In the genomic region with DNA sequence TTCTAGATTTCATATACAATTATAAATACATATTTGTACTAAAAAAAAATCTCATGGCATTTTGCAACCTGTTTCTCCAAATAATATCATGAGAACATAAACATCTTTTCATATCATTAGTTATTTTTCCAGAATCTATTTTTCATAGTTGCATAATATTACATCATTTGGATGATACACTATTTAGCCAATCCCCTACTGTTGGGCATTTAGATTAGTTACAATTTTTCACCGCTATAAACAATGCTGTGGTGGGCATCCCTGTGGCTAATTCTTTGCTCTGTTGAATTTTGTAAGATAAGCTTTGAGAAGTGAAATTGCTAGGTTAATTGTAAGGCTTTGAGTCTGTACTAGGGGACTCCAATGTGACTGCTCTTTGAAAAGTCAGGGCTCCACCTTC, we compare ENCODE assay signal across 38 cellular contexts. TPM values are rescaled to one million over a fixed set of nuclear protein-coding genes. Genes with fewer than 3 reads are reported as not detected.
"Had no signal": no experiment of that assay in that cellular context is flagged by ENCODE, and none has a peak within 500 bp of the region (broad histone marks: within the 10 kb centered on the region; RNA-seq: fewer than 3 reads in every experiment).

No MANE protein-coding gene starts in this region.

- H3K9me3 ChIP-seq: ascending aorta had no signal

- DNase-seq: activated B cell treated with CpG ODN at 0.5 μM for 24 hours; activated CD4-positive, alpha-beta memory T cell treated with anti-CD3 and anti-CD28 coated beads for 36 hours; activated CD4-positive, alpha-beta T cell treated with anti-CD3 and anti-CD28 coated beads for 4 hours; activated CD4-positive, alpha-beta T cell treated with anti-CD3 and anti-CD28 coated beads, Interleukin-2, amount 10 ng/mL, durations not matched to agents 24 days and 14 days; activated CD4-positive, alpha-beta T cell treated with anti-CD3 and anti-CD28 coated beads, Interleukin-2, amount 50 U/mL, for 1 hour; activated CD4-positive, alpha-beta T cell treated with anti-CD3 and anti-CD28 coated beads, Interleukin-2, amount 50 U/mL, for 4 hours; activated CD4-positive, CD25-positive, alpha-beta regulatory T cell treated with anti-CD3 and anti-CD28 coated beads, Interleukin-2, amount 50 U/mL, for 72 hours; activated CD8-positive, alpha-beta memory T cell treated with anti-CD3 and anti-CD28 coated beads, Interleukin-2, amount 50 U/mL, for 4 hours; activated CD8-positive, alpha-beta T cell treated with anti-CD3 and anti-CD28 coated beads for 36 hours; activated effector memory CD4-positive, alpha-beta T cell treated with anti-CD3 and anti-CD28 coated beads, Interleukin-2, amount 50 U/mL, for 16 hours; activated gamma-delta T cell treated with Interleukin-2 at 50 U/mL for 16 hours; activated naive CD4-positive, alpha-beta T cell; activated naive CD8-positive, alpha-beta T cell treated with anti-CD3 and anti-CD28 coated beads, Interleukin-2, amount 10 ng/mL, durations not matched to agents 7 days and 5 days; activated naive CD8-positive, alpha-beta T cell treated with anti-CD3 and anti-CD28 coated beads, Interleukin-2, amount 50 U/mL, for 24 hours; activated T-cell treated with anti-CD3 and anti-CD28 coated beads for 4 hours; activated T-cell treated with anti-CD3 and anti-CD28 coated beads, Interleukin-2, amount 50 U/mL, for 1 hour; activated T-cell treated with anti-CD3 and anti-CD28 coated beads, Interleukin-2, amount 50 U/mL, for 4 hours; activated T-cell treated with anti-CD3 and anti-CD28 coated beads, Interleukin-2, amount 50 U/mL, for 72 hours; amygdala; anterior cingulate cortex; brain microvascular endothelial cell; central memory CD4-positive, alpha-beta T cell; T-helper 2 cell; T-helper 9 cell had no signal

- H3K4me3 Mint-ChIP-seq: activated B cell treated with CpG ODN at 0.5 μM for 24 hours; activated CD4-positive, alpha-beta memory T cell treated with anti-CD3 and anti-CD28 coated beads for 36 hours; activated CD4-positive, alpha-beta T cell treated with anti-CD3 and anti-CD28 coated beads, Interleukin-2, amount 10 ng/mL, durations not matched to agents 24 days and 14 days; activated CD8-positive, alpha-beta T cell treated with anti-CD3 and anti-CD28 coated beads for 36 hours; activated naive CD4-positive, alpha-beta T cell treated with anti-CD3 and anti-CD28 coated beads, Interleukin-2, amount 10 ng/mL, durations not matched to agents 7 days and 5 days; activated naive CD4-positive, alpha-beta T cell treated with anti-CD3 and anti-CD28 coated beads, Interleukin-2, amount 50 U/mL, for 24 hours; activated naive CD8-positive, alpha-beta T cell; activated naive CD8-positive, alpha-beta T cell treated with anti-CD3 and anti-CD28 coated beads, Interleukin-2, amount 10 ng/mL, durations not matched to agents 7 days and 5 days; activated naive CD8-positive, alpha-beta T cell treated with anti-CD3 and anti-CD28 coated beads, Interleukin-2, amount 50 U/mL, for 24 hours; activated T-cell treated with anti-CD3 and anti-CD28 coated beads, Interleukin-2, amount 50 U/mL, for 4 hours; activated T-cell treated with anti-CD3 and anti-CD28 coated beads, Interleukin-2, amount 50 U/mL, for 72 hours; activated T-helper 1 cell treated with anti-CD3 and anti-CD28 coated beads, Interleukin-12 subunit alpha, Interleukin-12 subunit beta, Interleukin-2, Interleukin-4 antibody, amounts not matched to agents 30 ng/mL and 10 ng/mL and 1 ng/mL, durations not matched to agents 14 hours and 24 hours and 36 hours; activated T-helper 17 cell treated with anti-CD3 and anti-CD28 coated beads, Interleukin-2, amount 50 U/mL, for 72 hours; T-helper 2 cell treated with Interferon-gamma antibody and Interleukin-4, amounts not matched to agents 5 μg/mL and 100 μg/mL, for 36 hours had no signal

- FAIRE-seq: TTC549 had no signal

- H3K27ac ChIP-seq: ascending aorta, brain microvascular endothelial cell, breast epithelium, VCaP had no signal

- H3K4me1 Mint-ChIP-seq: activated B cell treated with CpG ODN at 0.5 μM for 24 hours; activated naive CD4-positive, alpha-beta T cell treated with anti-CD3 and anti-CD28 coated beads, Interleukin-2, amount 10 ng/mL, durations not matched to agents 7 days and 5 days; activated naive CD4-positive, alpha-beta T cell treated with anti-CD3 and anti-CD28 coated beads, Interleukin-2, amount 50 U/mL, for 24 hours; activated naive CD8-positive, alpha-beta T cell treated with anti-CD3 and anti-CD28 coated beads, Interleukin-2, amount 50 U/mL, for 24 hours; activated T-helper 17 cell treated with anti-CD3 and anti-CD28 coated beads, Interleukin-2, amount 50 U/mL, for 72 hours had no signal

- H3K27ac Mint-ChIP-seq: activated B cell treated with CpG ODN at 0.5 μM for 24 hours; activated CD4-positive, alpha-beta memory T cell treated with anti-CD3 and anti-CD28 coated beads for 36 hours; activated CD4-positive, alpha-beta T cell treated with anti-CD3 and anti-CD28 coated beads, Interleukin-2, amount 10 ng/mL, durations not matched to agents 24 days and 14 days; activated CD8-positive, alpha-beta T cell treated with anti-CD3 and anti-CD28 coated beads for 36 hours; activated naive CD4-positive, alpha-beta T cell treated with anti-CD3 and anti-CD28 coated beads, Interleukin-2, amount 10 ng/mL, durations not matched to agents 7 days and 5 days; activated naive CD4-positive, alpha-beta T cell treated with anti-CD3 and anti-CD28 coated beads, Interleukin-2, amount 50 U/mL, for 24 hours; activated naive CD8-positive, alpha-beta T cell; activated naive CD8-positive, alpha-beta T cell treated with anti-CD3 and anti-CD28 coated beads, Interleukin-2, amount 10 ng/mL, durations not matched to agents 7 days and 5 days; activated naive CD8-positive, alpha-beta T cell treated with anti-CD3 and anti-CD28 coated beads, Interleukin-2, amount 50 U/mL, for 24 hours; activated T-cell treated with anti-CD3 and anti-CD28 coated beads, Interleukin-2, amount 50 U/mL, for 72 hours; activated T-helper 1 cell treated with anti-CD3 and anti-CD28 coated beads, Interleukin-12 subunit alpha, Interleukin-12 subunit beta, Interleukin-2, Interleukin-4 antibody, amounts not matched to agents 30 ng/mL and 10 ng/mL and 1 ng/mL, durations not matched to agents 14 hours and 24 hours and 36 hours; activated T-helper 17 cell treated with anti-CD3 and anti-CD28 coated beads, Interleukin-2, amount 50 U/mL, for 72 hours; T-helper 2 cell treated with Interferon-gamma antibody and Interleukin-4, amounts not matched to agents 5 μg/mL and 100 μg/mL, for 36 hours had no signal

- H3K4me1 ChIP-seq: ascending aorta, breast epithelium had no signal

- H3K9me3 Mint-ChIP-seq: activated CD4-positive, alpha-beta T cell treated with anti-CD3 and anti-CD28 coated beads, Interleukin-2, amount 10 ng/mL, durations not matched to agents 24 days and 14 days; activated CD8-positive, alpha-beta T cell treated with anti-CD3 and anti-CD28 coated beads for 36 hours; activated naive CD4-positive, alpha-beta T cell treated with anti-CD3 and anti-CD28 coated beads, Interleukin-2, amount 50 U/mL, for 24 hours; activated naive CD8-positive, alpha-beta T cell treated with anti-CD3 and anti-CD28 coated beads, Interleukin-2, amount 10 ng/mL, durations not matched to agents 7 days and 5 days; activated naive CD8-positive, alpha-beta T cell treated with anti-CD3 and anti-CD28 coated beads, Interleukin-2, amount 50 U/mL, for 24 hours; activated T-cell treated with anti-CD3 and anti-CD28 coated beads, Interleukin-2, amount 50 U/mL, for 4 hours; activated T-helper 1 cell treated with anti-CD3 and anti-CD28 coated beads, Interleukin-12 subunit alpha, Interleukin-12 subunit beta, Interleukin-2, Interleukin-4 antibody, amounts not matched to agents 30 ng/mL and 10 ng/mL and 1 ng/mL, durations not matched to agents 14 hours and 24 hours and 36 hours; activated T-helper 17 cell treated with anti-CD3 and anti-CD28 coated beads, Interleukin-2, amount 50 U/mL, for 72 hours; T-helper 2 cell treated with Interferon-gamma antibody and Interleukin-4, amounts not matched to agents 5 μg/mL and 100 μg/mL, for 36 hours had no signal

- H3K4me3 ChIP-seq: ascending aorta, breast epithelium had no signal

- ATAC-seq: activated CD8-positive, alpha-beta T cell treated with anti-CD3 and anti-CD28 coated beads for 36 hours; activated naive CD8-positive, alpha-beta T cell treated with anti-CD3 and anti-CD28 coated beads, Interleukin-2, amount 50 U/mL, for 24 hours; activated T-cell treated with anti-CD3 and anti-CD28 coated beads, Interleukin-2, amount 50 U/mL, for 4 hours; activated T-cell treated with anti-CD3 and anti-CD28 coated beads, Interleukin-2, amount 50 U/mL, for 72 hours; activated T-helper 17 cell treated with anti-CD3 and anti-CD28 coated beads, Interleukin-2, amount 50 U/mL, for 72 hours had no signal

- H3K27me3 ChIP-seq: ascending aorta, brain microvascular endothelial cell, breast epithelium had no signal

- H3K36me3 Mint-ChIP-seq: activated CD4-positive, alpha-beta memory T cell treated with anti-CD3 and anti-CD28 coated beads for 36 hours; activated naive CD4-positive, alpha-beta T cell treated with anti-CD3 and anti-CD28 coated beads, Interleukin-2, amount 10 ng/mL, durations not matched to agents 7 days and 5 days; activated naive CD4-positive, alpha-beta T cell treated with anti-CD3 and anti-CD28 coated beads, Interleukin-2, amount 50 U/mL, for 24 hours; activated naive CD8-positive, alpha-beta T cell treated with anti-CD3 and anti-CD28 coated beads, Interleukin-2, amount 10 ng/mL, durations not matched to agents 7 days and 5 days had no signal

- H3K36me3 ChIP-seq: ascending aorta, brain microvascular endothelial cell, breast epithelium had no signal

RNA-seq across cellular contexts. Expression of a gene that starts 2.2 kb away (rescaled TPM):
- total RNA-seq: activated B cell treated with CpG ODN at 0.5 μM for 24 hours; activated CD4-positive, alpha-beta memory T cell treated with anti-CD3 and anti-CD28 coated beads for 36 hours; activated CD8-positive, alpha-beta memory T cell treated with anti-CD3 and anti-CD28 coated beads for 36 hours; activated CD8-positive, alpha-beta T cell treated with anti-CD3 and anti-CD28 coated beads for 36 hours; activated naive CD8-positive, alpha-beta T cell treated with anti-CD3 and anti-CD28 coated beads, Interleukin-2, amount 10 ng/mL, durations not matched to agents 7 days and 5 days; activated T-cell treated with anti-CD3 and anti-CD28 coated beads, Interleukin-2, amount 50 U/mL, for 4 hours; activated T-cell treated with anti-CD3 and anti-CD28 coated beads, Interleukin-2, amount 50 U/mL, for 72 hours; activated T-helper 1 cell treated with anti-CD3 and anti-CD28 coated beads, Interleukin-12 subunit alpha, Interleukin-12 subunit beta, Interleukin-2, Interleukin-4 antibody, amounts not matched to agents 30 ng/mL and 10 ng/mL and 1 ng/mL, durations not matched to agents 14 hours and 24 hours and 36 hours; activated T-helper 17 cell treated with anti-CD3 and anti-CD28 coated beads, Interleukin-2, amount 50 U/mL, for 72 hours; ascending aorta; cardiac septum; cerebellum; T-helper 1 cell treated with Interleukin-12 subunit alpha and Interleukin-12 subunit beta and Interleukin-4 antibody, amounts not matched to agents 30 ng/mL and 1 ng/mL, for 36 hours had no signal
